ENCODE assay signal across 16 cellular contexts in genomic region chr11:33689506-33689905, GRCh38. TPM values are rescaled to one million over a fixed set of nuclear protein-coding genes. Genes with fewer than 3 reads are reported as not detected.
DNase-seq lines count a peak whose midpoint lies in the region; ATAC-seq, FAIRE-seq and TF ChIP-seq lines count a peak whose summit lies in the region.
"Had no signal": no experiment of that assay in that cellular context is flagged by ENCODE, and none has a peak within 500 bp of the region (broad histone marks: within the 10 kb centered on the region; RNA-seq: fewer than 3 reads in every experiment).

No MANE protein-coding gene starts in this region.

- H2BK120ac ChIP-seq in H1 (replicated peaks; ENCODE audit: low read depth, low read length): no peak overlapping the region

- H3K9me3 ChIP-seq in heart left ventricle: peaks cover 0 to 8% (median 0%) of the 10 kb centered on the region in 12 donors
- H3K9me3 ChIP-seq in H1 (ENCODE audit: insufficient read depth in 2 of 2, low read depth in 1 of 2, low read length in 1 of 2): no peaks in the 10 kb centered on the region
- no peaks in the 10 kb centered on the region for H3K9me3 ChIP-seq in upper lobe of right lung

- no peaks in the 10 kb centered on the region for H3K36me3 Mint-ChIP-seq in osteocyte (ENCODE audit: unreplicated experiment)

- no peaks in the 10 kb centered on the region for H3K79me1 ChIP-seq in H1 (ENCODE audit: low read depth, low read length)

- TF ChIP-seq RAD21 in H1 (IDR thresholded peaks at IDR 0.05 in 1 of 2, conservative IDR thresholded peaks at IDR 0.05 in 1 of 2; ENCODE audit: low read depth in 2 of 2, low read length in 2 of 2): no peak

- no peaks in the 10 kb centered on the region for H3K36me3 ChIP-seq in heart left ventricle
- no peaks in the 10 kb centered on the region for H3K36me3 ChIP-seq in H1 (ENCODE audit: control insufficient read depth in 2 of 4, insufficient read depth in 4 of 4, low read length in 3 of 4)
- H3K36me3 ChIP-seq in upper lobe of right lung: no peaks in the 10 kb centered on the region

- POLR2A ChIA-PET in H1 (lab: Charles Lee; ENCODE audit: partially characterized antibody): interaction anchor here (2.2 kb wide), 1 partner anchor 11 kb away, joined by 9 read pairs; the partner anchor contains the start of gene C11orf91

- CTCF ChIA-PET in H1 (lab: Charles Lee; ENCODE audit: partially characterized antibody): interaction anchor here (0.7 to 14.5 kb wide), 18 partner anchors 9 to 325 kb away, joined by 3 to 167 read pairs (median 4); partner anchors contain the start of gene CD59

- no peak overlapping the region for H3K9ac ChIP-seq in H1 (replicated peaks in 1 of 4; ENCODE audit: extremely low read depth in 1 of 4, low read depth in 3 of 4, low read length in 3 of 4)

- FAIRE-seq in H1 (lab: Jason Lieb, UNC): no peak
- FAIRE-seq: A204.1, GM19239 had no signal

- H4K8ac ChIP-seq in H1 (ENCODE audit: extremely low read depth, insufficient read depth, low read length): no peak overlapping the region

- H3K27me3 ChIP-seq in heart left ventricle (no peaks in the 10 kb centered on the region), H1 (replicated peaks in 1 of 4; ENCODE audit: control insufficient read depth in 3 of 4, extremely low read depth in 1 of 4, insufficient read depth in 3 of 4, low read length in 3 of 4) (no peaks in the 10 kb centered on the region), upper lobe of right lung (no peaks in the 10 kb centered on the region)

- ATAC-seq in heart left ventricle (no peak), Right ventricle myocardium inferior (no peak), upper lobe of right lung (no peak), HG02973 (IDR thresholded peaks at IDR 0.05; ENCODE audit: unreplicated experiment) (no peak)

- H2BK20ac ChIP-seq in H1 (ENCODE audit: low read length): no peak overlapping the region

- H3K4me3 ChIP-seq in heart left ventricle: no peak overlapping the region
- no peak overlapping the region for H3K4me3 ChIP-seq in H1 (ENCODE audit: extremely low read depth in 1 of 4, insufficient read depth in 2 of 4, low read depth in 3 of 4, low read length in 4 of 4)
- no peak overlapping the region for H3K4me3 ChIP-seq in upper lobe of right lung

- H3K27ac ChIP-seq in heart left ventricle (peak overlapping the region; percentile 73 to 97 (median 84)), H1 (ENCODE audit: low read depth, low read length) (no peak overlapping the region), upper lobe of right lung (peak overlapping the region; percentile 68)

- intact Hi-C loops in heart left ventricle (cut with DNase I): loop anchor here in 9 of 10 donors (2.0 to 10.0 kb wide), 10 partner anchors 53 to 725 kb away; partner anchors contain the start of gene CSTF3 (in 2 of the 9)
- intact Hi-C loops in Right ventricle myocardium inferior (cut with DNase I): no loop called here
- intact Hi-C loops in upper lobe of right lung (cut with DNase I): loop anchor here (5.0 kb wide), 1 partner anchor 327 kb away; no protein-coding TSS in a partner anchor

- no peak overlapping the region for H3K18ac ChIP-seq in H1 (ENCODE audit: extremely low read depth, low read length)

- H3K4me1 Mint-ChIP-seq in osteocyte (ENCODE audit: unreplicated experiment): peaks cover 53% of the 10 kb centered on the region
- H3K4me1 Mint-ChIP-seq: CD8-positive, alpha-beta memory T cell had no signal

- TF ChIP-seq CTCF in heart left ventricle (IDR thresholded peaks at IDR 0.05) (no peak), H1 (IDR thresholded peaks at IDR 0.05; ENCODE audit: control extremely low read depth in 1 of 3, insufficient read depth in 1 of 3, low read depth in 1 of 3, low read length in 3 of 3) (no peak), osteocyte (IDR thresholded peaks at IDR 0.05) (no peak), upper lobe of right lung (IDR thresholded peaks at IDR 0.05) (no peak)

- DNase-seq in heart left ventricle (no peak), Right ventricle myocardium inferior (ENCODE audit: missing footprints) (no peak), H1 (ENCODE audit: low read depth in 1 of 2, low spot score in 2 of 2) (peak in 1 of 2 experiments; percentile 24), osteocyte (ENCODE audit: extremely low spot score, unreplicated experiment) (peak; percentile 72), upper lobe of right lung (no peak), NCI-H2171 (lab: John Stamatoyannopoulos, UW) (no peak)
- DNase-seq in activated CD4-positive, alpha-beta T cell treated with anti-CD3 and anti-CD28 coated beads for 4 hours: no peak
- DNase-seq: activated CD4-positive, alpha-beta T cell treated with anti-CD3 and anti-CD28 coated beads for 36 hours; activated T-cell treated with anti-CD3 and anti-CD28 coated beads, Interleukin-2, amount 50 U/mL, for 72 hours; CD8-positive, alpha-beta memory T cell; GDM1; stimulated activated CD4-positive, alpha-beta T cell treated with anti-CD3 and anti-CD28 coated beads, Interleukin-4, amount 100 ng/mL, for 1 hour had no signal

- no peak overlapping the region for H2BK12ac ChIP-seq in H1 (ENCODE audit: low read depth, low read length)

- no peak overlapping the region for H3K56ac ChIP-seq in H1 (replicated peaks; ENCODE audit: insufficient read length, low read depth, low read length)

- H3K23me2 ChIP-seq in H1 (ENCODE audit: low read depth, low read length): no peaks in the 10 kb centered on the region

- H3K4me2 ChIP-seq in H1 (ENCODE audit: insufficient read depth in 1 of 2, low read depth in 2 of 2, low read length in 2 of 2): no peak overlapping the region

- no peak overlapping the region for H4K91ac ChIP-seq in H1 (replicated peaks; ENCODE audit: insufficient read length, low read length)

- no peak overlapping the region for H3K14ac ChIP-seq in H1 (ENCODE audit: insufficient read length)

- H3K23ac ChIP-seq in H1 (ENCODE audit: insufficient read length): no peak overlapping the region

- no peak overlapping the region for H2AFZ ChIP-seq in H1 (ENCODE audit: low read length)

- no peak for TF ChIP-seq EP300 in H1 (IDR thresholded peaks at IDR 0.05; ENCODE audit: borderline replicate concordance in 1 of 2, low read depth in 2 of 2, low read length in 2 of 2)

- no peak overlapping the region for H3K4me3 Mint-ChIP-seq in osteocyte (ENCODE audit: unreplicated experiment)
- H3K4me3 Mint-ChIP-seq: activated CD4-positive, alpha-beta T cell treated with anti-CD3 and anti-CD28 coated beads for 36 hours; CD8-positive, alpha-beta memory T cell had no signal

- no peak overlapping the region for H4K5ac ChIP-seq in H1 (ENCODE audit: insufficient read length, low read depth, low read length)

- no peak overlapping the region for H3K4ac ChIP-seq in H1 (replicated peaks; ENCODE audit: insufficient read length, low read depth, low read length)

- no peaks in the 10 kb centered on the region for H3K27me3 Mint-ChIP-seq in osteocyte (ENCODE audit: unreplicated experiment)

- no peaks in the 10 kb centered on the region for H3K79me2 ChIP-seq in H1 (ENCODE audit: control insufficient read depth in 1 of 2, insufficient read depth in 2 of 2, low read length in 2 of 2)

- H2BK5ac ChIP-seq in H1 (ENCODE audit: low read depth, low read length): no peak overlapping the region

- TF ChIP-seq POLR2A in heart left ventricle (IDR thresholded peaks at IDR 0.05) (no peak), H1 (IDR thresholded peaks at IDR 0.05; ENCODE audit: control extremely low read depth in 1 of 2, low read depth in 2 of 2, low read length in 2 of 2) (no peak)

- H2BK15ac ChIP-seq in H1 (ENCODE audit: low read length): 0 out of 2 replicates have a peak overlapping the region, but pooled peaks have one; percentile 33

- no peaks in the 10 kb centered on the region for H4K20me1 ChIP-seq in H1 (replicated peaks in 1 of 2; ENCODE audit: control insufficient read depth in 1 of 2, insufficient read depth in 2 of 2, low read length in 2 of 2)

- H3K27ac Mint-ChIP-seq in osteocyte (ENCODE audit: unreplicated experiment): peak overlapping the region; percentile 98
- H3K27ac Mint-ChIP-seq: activated CD4-positive, alpha-beta T cell treated with anti-CD3 and anti-CD28 coated beads for 36 hours; CD8-positive, alpha-beta memory T cell had no signal

- no peak overlapping the region for H2AK5ac ChIP-seq in H1 (ENCODE audit: low read depth, low read length)

- WGBS in heart left ventricle, 4 donors: 86 to 94% (median 92%) methylated on average over 6 to 8 of the region's 8 CpGs
- 91% methylated on average over 8 of the region's 8 CpGs; no CpG with 5 or more reads in 1 of the 2 experiments for WGBS in H1 (ENCODE audit: extremely low coverage in 1 of 2, insufficient coverage in 1 of 2, insufficient read length in 1 of 2, insufficient replicate concordance in 2 of 2, low coverage in 1 of 2, low lambda C conversion rate in 2 of 2, missing lambda C conversion rate in 1 of 2), 2 experiments

- H3K4me1 ChIP-seq in heart left ventricle: peaks cover 10 to 60% (median 47%) of the 10 kb centered on the region in 12 donors
- peaks cover 2 to 12% (median 8%) of the 10 kb centered on the region in 4 experiments for H3K4me1 ChIP-seq in H1 (replicated peaks in 1 of 4; ENCODE audit: control insufficient read depth in 3 of 4, insufficient read depth in 4 of 4, low read length in 3 of 4)
- peaks cover 32% of the 10 kb centered on the region for H3K4me1 ChIP-seq in upper lobe of right lung

- H3K9me3 Mint-ChIP-seq in osteocyte (ENCODE audit: unreplicated experiment): peaks cover 3% of the 10 kb centered on the region
- H3K9me3 Mint-ChIP-seq: activated T-cell treated with anti-CD3 and anti-CD28 coated beads, Interleukin-2, amount 50 U/mL, for 72 hours had no signal

RNA-seq across cellular contexts. Expression of gene C11orf91, which starts 11.1 kb away (rescaled TPM):
- total RNA-seq in heart left ventricle (under 1 TPM in 4 of 9 donors, not detected in 5; 0.56 to 1.00 (median 0.70) TPM), Right ventricle myocardium inferior (not detected), osteocyte (0.75 TPM in 1 of 2 replicates, not detected in the other), upper lobe of right lung (1.5 TPM)
- polyA plus RNA-seq in heart left ventricle (not detected), H1 (2011; rRNA removed) (not detected in 2 replicates)
- total RNA-seq in H1 (2021; fragmentation: NEBNext Ultra II Directional; extraction: Animal tissue kit (Norgen Biotek cat#: 25700)): not detected in 2 replicates
- not detected for polyA plus RNA-seq in H1 (2011; cell fraction: cytosol; rRNA removed)
- not detected for polyA plus RNA-seq in H1 (2011; cell fraction: nucleus; rRNA removed)
- polyA plus RNA-seq in H1 (2012, experiment 1 of 2): not detected in 4 replicates
- polyA plus RNA-seq in H1 (2012, experiment 2 of 2): not detected
- polyA plus RNA-seq in H1 (2013, experiment 1 of 2): not detected
- not detected for polyA plus RNA-seq in H1 (2013, experiment 2 of 2)
- polyA minus RNA-seq in H1 (2011; rRNA and poly(A)+ RNA removed): not detected in 2 replicates
- polyA minus RNA-seq in H1 (2011; cell fraction: cytosol; rRNA and poly(A)+ RNA removed): not detected
- polyA minus RNA-seq in H1 (2011; cell fraction: nucleus; rRNA and poly(A)+ RNA removed): 1.7 TPM
- total RNA-seq: activated CD4-positive, alpha-beta T cell treated with anti-CD3 and anti-CD28 coated beads for 36 hours; activated T-cell treated with anti-CD3 and anti-CD28 coated beads, Interleukin-2, amount 50 U/mL, for 72 hours; CD8-positive, alpha-beta memory T cell; dermis microvascular lymphatic vessel endothelial cell had no signal
- polyA plus RNA-seq: CD8-positive, alpha-beta memory T cell had no signal

RNA-seq across cellular contexts. Expression of gene CD59, which starts 46.7 kb away (rescaled TPM):
- total RNA-seq in heart left ventricle: 1,000 to 10,000 TPM in 3 of 9 donors, 100 to 1,000 TPM in 6; 588 to 1,434 (median 930) TPM
- polyA plus RNA-seq in heart left ventricle: 1,000 to 10,000 TPM in 1 of 2 donors, 100 to 1,000 TPM in 1; 133 to 1,175 TPM
- total RNA-seq in Right ventricle myocardium inferior: 817 TPM
- 90.3 and 101 TPM in 2 replicates for total RNA-seq in H1 (2021; fragmentation: NEBNext Ultra II Directional; extraction: Animal tissue kit (Norgen Biotek cat#: 25700))
- 38.7 and 63.1 TPM in 2 replicates for polyA plus RNA-seq in H1 (2011; rRNA removed)
- 60.8 TPM for polyA plus RNA-seq in H1 (2011; cell fraction: cytosol; rRNA removed)
- 34.8 TPM for polyA plus RNA-seq in H1 (2011; cell fraction: nucleus; rRNA removed)
- polyA plus RNA-seq in H1 (2012, experiment 1 of 2): 68.1 to 85.4 TPM (median 79.2 TPM) in 4 replicates
- polyA plus RNA-seq in H1 (2012, experiment 2 of 2): 21.8 TPM
- polyA plus RNA-seq in H1 (2013, experiment 1 of 2): 74.9 TPM
- 94.6 TPM for polyA plus RNA-seq in H1 (2013, experiment 2 of 2)
- polyA minus RNA-seq in H1 (2011; rRNA and poly(A)+ RNA removed): 96.0 and 153 TPM in 2 replicates
- polyA minus RNA-seq in H1 (2011; cell fraction: cytosol; rRNA and poly(A)+ RNA removed): 22.2 TPM
- polyA minus RNA-seq in H1 (2011; cell fraction: nucleus; rRNA and poly(A)+ RNA removed): 33.5 TPM
- total RNA-seq in osteocyte: 857 and 912 TPM in 2 replicates
- total RNA-seq in upper lobe of right lung: 1,004 TPM
